7 cellular contexts compared by ENCODE assay signal in the genomic region with DNA sequence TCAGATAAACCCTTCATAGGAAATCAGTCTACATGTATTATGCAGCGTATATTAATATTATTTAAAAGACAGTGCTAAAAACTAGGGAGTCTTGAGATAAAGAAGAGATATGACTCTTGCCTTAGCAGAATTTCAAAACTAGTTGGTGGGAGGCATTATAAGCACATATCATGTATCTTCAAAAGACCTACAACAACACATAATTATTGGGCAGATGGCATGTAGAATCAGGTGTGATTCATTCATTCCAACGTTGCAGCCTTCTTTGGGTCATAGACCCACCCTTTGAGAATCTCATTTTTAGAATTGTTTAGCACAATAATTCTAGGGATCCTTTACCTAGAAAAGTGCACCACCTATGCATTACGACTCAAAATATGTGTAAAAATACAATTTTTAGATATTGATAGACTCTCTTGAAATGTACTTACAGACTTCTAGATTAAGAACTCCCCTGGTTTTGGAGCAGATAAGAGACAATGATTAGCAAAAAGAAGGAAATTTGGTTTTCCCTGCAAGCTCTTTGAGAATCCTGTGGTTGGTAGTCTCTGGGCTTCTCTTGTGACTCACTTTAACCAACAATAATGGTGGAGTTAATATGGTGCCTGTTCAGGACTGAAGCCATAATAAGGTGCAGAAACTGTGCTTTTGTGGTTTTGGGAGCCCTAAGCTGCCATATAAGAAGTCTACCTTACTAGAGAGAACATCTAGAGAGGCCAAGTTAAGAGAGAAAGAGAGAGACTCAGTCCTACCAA.
"Had no signal": no experiment of that assay in that cellular context is flagged by ENCODE, and none has a peak within 500 bp of the region (broad histone marks: within the 10 kb centered on the region; RNA-seq: fewer than 3 reads in every experiment).

No MANE protein-coding gene starts in this region.

- H3K4me3 Mint-ChIP-seq: activated naive CD4-positive, alpha-beta T cell treated with anti-CD3 and anti-CD28 coated beads, Interleukin-2, amount 10 ng/mL, durations not matched to agents 7 days and 5 days; mesothelial cell of epicardium; stimulated activated memory B cell treated with anti-CD40 and anti-IgM and Interleukin-4, amounts not matched to agents 10 μg/mL and 1 μg/mL and 100 μg/mL, for 72 hours had no signal

- H3K36me3 Mint-ChIP-seq: activated naive CD4-positive, alpha-beta T cell treated with anti-CD3 and anti-CD28 coated beads, Interleukin-2, amount 10 ng/mL, durations not matched to agents 7 days and 5 days; mesothelial cell of epicardium; stimulated activated memory B cell treated with anti-CD40 and anti-IgM and Interleukin-4, amounts not matched to agents 10 μg/mL and 1 μg/mL and 100 μg/mL, for 72 hours had no signal

- ATAC-seq: stimulated activated memory B cell treated with anti-CD40 and anti-IgM and Interleukin-4, amounts not matched to agents 10 μg/mL and 1 μg/mL and 100 μg/mL, for 72 hours had no signal

- H3K4me1 Mint-ChIP-seq: activated naive CD4-positive, alpha-beta T cell treated with anti-CD3 and anti-CD28 coated beads, Interleukin-2, amount 10 ng/mL, durations not matched to agents 7 days and 5 days; stimulated activated memory B cell treated with anti-CD40 and anti-IgM and Interleukin-4, amounts not matched to agents 10 μg/mL and 1 μg/mL and 100 μg/mL, for 72 hours had no signal

- H3K9me3 Mint-ChIP-seq: activated naive CD4-positive, alpha-beta T cell treated with anti-CD3 and anti-CD28 coated beads, Interleukin-2, amount 10 ng/mL, durations not matched to agents 7 days and 5 days; stimulated activated memory B cell treated with anti-CD40 and anti-IgM and Interleukin-4, amounts not matched to agents 10 μg/mL and 1 μg/mL and 100 μg/mL, for 72 hours had no signal

- H3K4me3 ChIP-seq: lung had no signal

- DNase-seq: activated CD4-positive, alpha-beta T cell treated with anti-CD3 and anti-CD28 coated beads, Interleukin-2, amount 50 U/mL, for 1 hour; activated naive CD4-positive, alpha-beta T cell treated with anti-CD3 and anti-CD28 coated beads, Interleukin-2, amount 10 ng/mL, durations not matched to agents 7 days and 5 days; activated T-cell treated with anti-CD3 and anti-CD28 coated beads for 4 hours; stimulated activated CD4-positive, alpha-beta T cell treated with anti-CD3 and anti-CD28 coated beads, Interleukin-2, amount 100 ng/mL, for 48 hours had no signal

- H3K27ac Mint-ChIP-seq: activated naive CD4-positive, alpha-beta T cell treated with anti-CD3 and anti-CD28 coated beads, Interleukin-2, amount 10 ng/mL, durations not matched to agents 7 days and 5 days; mesothelial cell of epicardium; stimulated activated memory B cell treated with anti-CD40 and anti-IgM and Interleukin-4, amounts not matched to agents 10 μg/mL and 1 μg/mL and 100 μg/mL, for 72 hours had no signal
